Comparison of ENCODE assay signal across 1 cellular context in genomic region chr12:55719371-55719770, GRCh38.
TF ChIP-seq lines count a peak whose summit lies in the region.

No MANE protein-coding gene starts in this region.

TF ChIP-seq in HCT116, 20 proteins besides CTCF, POLR2A, EP300 and RAD21:
- TF ChIP-seq TCF7L2 (IDR thresholded peaks at IDR 0.05; ENCODE audit: borderline replicate concordance, extremely low read depth, insufficient read depth, insufficient read length) (no peak), EGR1 (IDR thresholded peaks at IDR 0.05; ENCODE audit: low read depth) (no peak), ZNF274 (IDR thresholded peaks at IDR 0.05; ENCODE audit: low read depth, low read length) (no peak), YY1 (IDR thresholded peaks at IDR 0.05; ENCODE audit: extremely low read depth, insufficient replicate concordance, low read depth, low read length) (no peak), JUND (IDR thresholded peaks at IDR 0.05) (no peak), FOSL1 (IDR thresholded peaks at IDR 0.05; ENCODE audit: low read depth) (no peak), EZH2phosphoT487 (IDR thresholded peaks at IDR 0.05; ENCODE audit: borderline replicate concordance) (no peak), SP1 (IDR thresholded peaks at IDR 0.05; ENCODE audit: low read depth) (no peak), ZBTB33 (IDR thresholded peaks at IDR 0.05; ENCODE audit: extremely low read depth, insufficient replicate concordance, low read length) (no peak), POLR2AphosphoS5 (IDR thresholded peaks at IDR 0.05; ENCODE audit: low read depth, low read length) (no peak), REST (IDR thresholded peaks at IDR 0.05; ENCODE audit: low read depth) (no peak), CBX3 (IDR thresholded peaks at IDR 0.05; ENCODE audit: low read depth) (no peak), SRF (IDR thresholded peaks at IDR 0.05; ENCODE audit: low read depth) (no peak), EZH2 (IDR thresholded peaks at IDR 0.05) (no peak)
